Comparison of ENCODE assay signal across 9 cellular contexts in the genomic region with DNA sequence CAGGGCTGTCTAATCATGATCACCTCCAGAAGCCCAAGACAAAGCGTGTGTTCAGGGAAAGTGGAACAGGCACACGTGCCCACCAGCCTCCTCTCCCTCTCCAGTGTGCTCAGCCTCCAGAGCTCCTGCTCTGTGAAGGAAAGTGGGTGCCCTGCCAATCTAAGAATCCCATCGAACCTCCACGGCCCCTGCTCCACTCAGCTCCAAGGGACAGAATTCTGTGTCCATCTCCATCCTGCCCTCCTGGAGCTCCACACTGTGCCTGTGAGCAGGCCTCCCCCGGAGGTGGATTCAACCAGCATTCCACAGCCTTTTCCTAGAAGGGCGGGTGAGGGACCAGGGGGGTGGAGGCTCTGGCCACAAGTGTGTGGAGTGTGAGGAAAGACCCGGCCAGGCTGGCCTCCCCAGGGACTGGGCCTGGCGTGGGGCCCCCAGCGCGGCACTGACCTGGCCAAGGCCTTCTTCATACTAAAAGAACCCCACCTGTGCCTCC. TPM values are rescaled to one million over a fixed set of nuclear protein-coding genes. Genes with fewer than 3 reads are reported as not detected.
DNase-seq lines count a peak whose midpoint lies in the region; ATAC-seq and TF ChIP-seq lines count a peak whose summit lies in the region.
"Had no signal": no experiment of that assay in that cellular context is flagged by ENCODE, and none has a peak within 500 bp of the region (broad histone marks: within the 10 kb centered on the region; RNA-seq: fewer than 3 reads in every experiment).

No MANE protein-coding gene starts in this region.

- no peak overlapping the region for H2BK20ac ChIP-seq in H9 (ENCODE audit: low read depth, low read length, poor library complexity, severe bottlenecking)

- H3K27ac ChIP-seq in H9 (ENCODE audit: insufficient read length, low read depth, low read length) (no peak overlapping the region), hepatocyte (no peak overlapping the region)

- H3K9me2 ChIP-seq in hepatocyte (replicated peaks; ENCODE audit: insufficient read depth): no peaks in the 10 kb centered on the region

- H4K91ac ChIP-seq in H9 (ENCODE audit: insufficient read length, low read depth, low read length): no peak overlapping the region

- DNase-seq in H9 (peak; percentile 32), hepatocyte (ENCODE audit: low spot score) (no peak), LoVo (ENCODE audit: low spot score) (no peak), NCI-H446 (lab: John Stamatoyannopoulos, UW) (no peak), GDM1 (lab: John Stamatoyannopoulos, UW) (no peak), COLO829 (ENCODE audit: low spot score) (no peak)
- DNase-seq in stimulated activated naive CD8-positive, alpha-beta T cell treated with anti-CD3 and anti-CD28 coated beads, Interleukin-15, amount 100 ng/mL, for 72 hours: no peak

- no peak for ATAC-seq in activated T-helper 17 cell treated with anti-CD3 and anti-CD28 coated beads, Interleukin-2, amount 50 U/mL, for 72 hours (replicated peaks)
- ATAC-seq in stimulated activated naive CD8-positive, alpha-beta T cell treated with anti-CD3 and anti-CD28 coated beads, Interleukin-15, amount 100 ng/mL, for 72 hours: no peak
- ATAC-seq: GM12878 had no signal

- no peaks in the 10 kb centered on the region; a peak in 1 of 5 replicates for H3K9me3 Mint-ChIP-seq in H9
- no peaks in the 10 kb centered on the region for H3K9me3 Mint-ChIP-seq in activated T-helper 17 cell treated with anti-CD3 and anti-CD28 coated beads, Interleukin-2, amount 50 U/mL, for 72 hours
- H3K9me3 Mint-ChIP-seq in stimulated activated naive CD8-positive, alpha-beta T cell treated with anti-CD3 and anti-CD28 coated beads, Interleukin-15, amount 100 ng/mL, for 72 hours: no peaks in the 10 kb centered on the region

- H3K4me2 ChIP-seq in H9 (ENCODE audit: insufficient read depth, insufficient read length, low read length): no peak overlapping the region
- peak overlapping the region; percentile 92 for H3K4me2 ChIP-seq in hepatocyte

- no peak overlapping the region for H3K18ac ChIP-seq in H9 (ENCODE audit: insufficient read length, low read depth, low read length)

- peaks cover 66 to 77% of the 10 kb centered on the region in 2 experiments for H3K4me1 Mint-ChIP-seq in H9
- peaks cover 58% of the 10 kb centered on the region for H3K4me1 Mint-ChIP-seq in activated T-helper 17 cell treated with anti-CD3 and anti-CD28 coated beads, Interleukin-2, amount 50 U/mL, for 72 hours
- peaks cover 79% of the 10 kb centered on the region for H3K4me1 Mint-ChIP-seq in stimulated activated naive CD8-positive, alpha-beta T cell treated with anti-CD3 and anti-CD28 coated beads, Interleukin-15, amount 100 ng/mL, for 72 hours

- H2BK15ac ChIP-seq in H9 (ENCODE audit: low read depth, low read length): no peak overlapping the region

- no peak overlapping the region for H2AFZ ChIP-seq in H9 (ENCODE audit: low read length)
- no peak overlapping the region for H2AFZ ChIP-seq in hepatocyte

- no peak overlapping the region for H3K56ac ChIP-seq in H9 (ENCODE audit: insufficient read length, low read depth, low read length)

- H3K23ac ChIP-seq in H9 (ENCODE audit: insufficient read length, low read depth, low read length): no peak overlapping the region

- H3K27ac Mint-ChIP-seq in H9: peak overlapping the region; percentile 17 to 84 (median 84); a peak in 4 of 7 replicates
- peak overlapping the region; percentile 90 for H3K27ac Mint-ChIP-seq in activated T-helper 17 cell treated with anti-CD3 and anti-CD28 coated beads, Interleukin-2, amount 50 U/mL, for 72 hours
- H3K27ac Mint-ChIP-seq in stimulated activated naive CD8-positive, alpha-beta T cell treated with anti-CD3 and anti-CD28 coated beads, Interleukin-15, amount 100 ng/mL, for 72 hours: peak overlapping the region; percentile 93 to 99

- peaks cover 9% of the 10 kb centered on the region for H3K79me1 ChIP-seq in H9 (ENCODE audit: insufficient read depth, low read depth, low read length, poor library complexity, severe bottlenecking)

- no peak overlapping the region for H4K5ac ChIP-seq in H9 (ENCODE audit: insufficient read length, low read depth, low read length)

- H3K9me3 ChIP-seq in H9 (ENCODE audit: control insufficient read depth, low read depth, low read length) (no peaks in the 10 kb centered on the region), hepatocyte (ENCODE audit: low read depth) (no peaks in the 10 kb centered on the region)

- no peak for TF ChIP-seq CTCF in H9 (conservative IDR thresholded peaks at IDR 0.05)
- TF ChIP-seq CTCF in hepatocyte (IDR thresholded peaks at IDR 0.05; ENCODE audit: poor library complexity): no peak

- H4K20me1 ChIP-seq in H9 (ENCODE audit: control insufficient read depth, insufficient read depth, insufficient read length) (peaks cover 4% of the 10 kb centered on the region), hepatocyte (ENCODE audit: insufficient read depth, poor library complexity, severe bottlenecking) (peaks cover 96% of the 10 kb centered on the region)

- H3K23me2 ChIP-seq in H9 (ENCODE audit: insufficient read length, low read depth, low read length, poor library complexity, severe bottlenecking): peaks cover 10% of the 10 kb centered on the region

- no peaks in the 10 kb centered on the region for H3K36me3 ChIP-seq in hepatocyte (replicated peaks; ENCODE audit: insufficient read depth, low read depth)

- H3K9ac ChIP-seq in H9 (ENCODE audit: extremely low read depth, insufficient read length, low read length): no peak overlapping the region

- H2AK5ac ChIP-seq in H9 (ENCODE audit: insufficient read length, low read length): no peak overlapping the region

- H3K79me2 ChIP-seq in H9 (ENCODE audit: insufficient read depth, low read length) (peaks cover 55% of the 10 kb centered on the region; the same call in 1 of the 2 replicates), hepatocyte (peaks cover 100% of the 10 kb centered on the region)

- no peak overlapping the region for H4K8ac ChIP-seq in H9 (replicated peaks; ENCODE audit: insufficient read length, low read depth, low read length)

- H3K4me3 ChIP-seq in hepatocyte: no peak overlapping the region
- H3K4me3 ChIP-seq: GM12878 had no signal

- no peaks in the 10 kb centered on the region; the same call in 1 of the 2 replicates for H3K27me3 Mint-ChIP-seq in H9 (ENCODE audit: low read depth)
- no peaks in the 10 kb centered on the region for H3K27me3 Mint-ChIP-seq in activated T-helper 17 cell treated with anti-CD3 and anti-CD28 coated beads, Interleukin-2, amount 50 U/mL, for 72 hours
- no peaks in the 10 kb centered on the region for H3K27me3 Mint-ChIP-seq in stimulated activated naive CD8-positive, alpha-beta T cell treated with anti-CD3 and anti-CD28 coated beads, Interleukin-15, amount 100 ng/mL, for 72 hours

- no peaks in the 10 kb centered on the region for H3K27me3 ChIP-seq in H9 (ENCODE audit: insufficient read depth, low read length)
- no peaks in the 10 kb centered on the region for H3K27me3 ChIP-seq in hepatocyte

- H3T11ph ChIP-seq in H9 (ENCODE audit: low read length): no peak overlapping the region

- no peak overlapping the region for H2BK5ac ChIP-seq in H9 (ENCODE audit: insufficient read length, low read length)

- H3K4ac ChIP-seq in H9 (ENCODE audit: low read depth, low read length): no peak overlapping the region

- no CpG with 5 or more reads among the region's 10 CpGs for WGBS in H9 (ENCODE audit: extremely low coverage, insufficient read length, low lambda C conversion rate)
- 58% methylated on average over 9 of the region's 10 CpGs for WGBS in hepatocyte (ENCODE audit: low lambda C conversion rate, missing lambda C conversion rate)

- no peak overlapping the region; a peak in 1 of 5 replicates for H3K4me3 Mint-ChIP-seq in H9
- H3K4me3 Mint-ChIP-seq in activated T-helper 17 cell treated with anti-CD3 and anti-CD28 coated beads, Interleukin-2, amount 50 U/mL, for 72 hours: peak overlapping the region; percentile 96
- H3K4me3 Mint-ChIP-seq in stimulated activated naive CD8-positive, alpha-beta T cell treated with anti-CD3 and anti-CD28 coated beads, Interleukin-15, amount 100 ng/mL, for 72 hours: peak overlapping the region; percentile 85 to 92

- H3K14ac ChIP-seq in H9 (ENCODE audit: insufficient read depth, low read length): no peak overlapping the region

- H3K4me1 ChIP-seq in H9 (ENCODE audit: insufficient read depth, low read length): peaks cover 9% of the 10 kb centered on the region; the same call in 1 of the 2 replicates
- peaks cover 90% of the 10 kb centered on the region for H3K4me1 ChIP-seq in hepatocyte (ENCODE audit: insufficient read depth)

- H2BK12ac ChIP-seq in H9 (ENCODE audit: insufficient read length, low read depth, low read length): no peak overlapping the region

- H3K36me3 Mint-ChIP-seq in H9 (ENCODE audit: insufficient read depth in 1 of 3, low read depth in 3 of 3): peaks cover 0 to 13% (median 0%) of the 10 kb centered on the region in 3 experiments; a peak in 2 of 7 replicates
- peaks cover 14% of the 10 kb centered on the region for H3K36me3 Mint-ChIP-seq in activated T-helper 17 cell treated with anti-CD3 and anti-CD28 coated beads, Interleukin-2, amount 50 U/mL, for 72 hours (ENCODE audit: low read depth)

- H2BK120ac ChIP-seq in H9 (ENCODE audit: low read depth, low read length, poor library complexity, severe bottlenecking): no peak overlapping the region

RNA-seq across cellular contexts. Expression of a gene that starts 6.0 kb away (rescaled TPM):
- total RNA-seq in H9 (2021) (52.3 and 59.5 TPM in 2 replicates), hepatocyte (38.1 and 47.9 TPM in 2 replicates)
- total RNA-seq in activated T-helper 17 cell treated with anti-CD3 and anti-CD28 coated beads, Interleukin-2, amount 50 U/mL, for 72 hours: 10 to 100 TPM; 29.6 to 37.8 TPM
- polyA plus RNA-seq in hepatocyte: 43.6 and 44.1 TPM in 2 replicates

RNA-seq across cellular contexts. Expression of a gene that starts 37.2 kb away (rescaled TPM):
- total RNA-seq in H9 (2021) (44.7 and 46.1 TPM in 2 replicates), hepatocyte (19.2 and 22.4 TPM in 2 replicates)
- total RNA-seq in activated T-helper 17 cell treated with anti-CD3 and anti-CD28 coated beads, Interleukin-2, amount 50 U/mL, for 72 hours: 10 to 100 TPM; 29.4 to 54.5 TPM
- 57.1 and 61.9 TPM in 2 replicates for polyA plus RNA-seq in hepatocyte

RNA-seq across cellular contexts. Expression of a gene that starts 44.2 kb away (rescaled TPM):
- total RNA-seq in H9 (2021) (9.0 and 11.6 TPM in 2 replicates), hepatocyte (1.6 and 3.7 TPM in 2 replicates)
- 1 to 10 TPM; 2.6 to 3.7 TPM for total RNA-seq in activated T-helper 17 cell treated with anti-CD3 and anti-CD28 coated beads, Interleukin-2, amount 50 U/mL, for 72 hours
- 1.4 and 2.5 TPM in 2 replicates for polyA plus RNA-seq in hepatocyte

RNA-seq across cellular contexts. Expression of a gene that starts 58.0 kb away (rescaled TPM):
- total RNA-seq in H9 (2021) (15.4 and 16.5 TPM in 2 replicates), hepatocyte (13.2 and 14.6 TPM in 2 replicates)
- total RNA-seq in activated T-helper 17 cell treated with anti-CD3 and anti-CD28 coated beads, Interleukin-2, amount 50 U/mL, for 72 hours: 10 to 100 TPM; 19.6 to 19.8 TPM
- polyA plus RNA-seq in hepatocyte: 14.3 and 15.2 TPM in 2 replicates

Comparison
In these comparisons a context has a peak if more than half of its experiments do, and no peak if none do; other contexts are left out.
1. H3K4me3 Mint-ChIP-seq: peak in activated T-helper 17 cell treated with anti-CD3 and anti-CD28 coated beads, Interleukin-2, amount 50 U/mL, for 72 hours (single experiment) and stimulated activated naive CD8-positive, alpha-beta T cell treated with anti-CD3 and anti-CD28 coated beads, Interleukin-15, amount 100 ng/mL, for 72 hours (2 of 2); none in H9 (0 of 2).
2. Peak in every context shown above with its lines, with median percentiles within 50 percentile points of each other: H3K27ac Mint-ChIP-seq.